15 cellular contexts compared by ENCODE assay signal in the genomic region with DNA sequence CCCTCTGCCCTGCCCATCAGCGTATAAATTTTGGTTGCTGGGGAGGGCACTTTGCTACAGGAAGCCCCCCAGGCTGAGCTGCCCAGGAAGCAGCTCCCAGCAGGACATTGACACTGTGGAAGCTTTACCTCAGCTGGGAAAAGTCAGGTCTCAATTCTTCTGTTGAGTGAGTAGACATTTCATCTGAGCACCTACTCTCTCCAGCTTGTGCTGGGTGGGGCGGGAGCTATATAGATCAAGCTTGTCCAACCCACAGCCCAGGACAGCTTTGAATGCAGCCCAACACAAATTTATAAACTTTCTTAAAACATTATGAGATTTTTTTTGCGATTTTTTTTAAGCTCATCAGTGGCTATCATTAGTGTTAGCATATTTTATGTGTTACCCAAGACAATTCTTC. TPM values are rescaled to one million over a fixed set of nuclear protein-coding genes. Genes with fewer than 3 reads are reported as not detected.
DNase-seq lines count a peak whose midpoint lies in the region; ATAC-seq and TF ChIP-seq lines count a peak whose summit lies in the region.
"Had no signal": no experiment of that assay in that cellular context is flagged by ENCODE, and none has a peak within 500 bp of the region (broad histone marks: within the 10 kb centered on the region; RNA-seq: fewer than 3 reads in every experiment).

No MANE protein-coding gene starts in this region.

- peaks cover 20% of the 10 kb centered on the region for H3K4me1 Mint-ChIP-seq in nephron progenitor cell

- no peaks in the 10 kb centered on the region for H3K36me3 ChIP-seq in cardiac muscle cell
- H3K36me3 ChIP-seq in lung (ENCODE audit: control insufficient read depth in 2 of 2, insufficient read depth in 2 of 2, low read length in 2 of 2), result peaks cover 2 to 3% of the 10 kb centered on the region in 2 donors
- H3K36me3 ChIP-seq in tibial nerve, result peaks cover 0 to 26% (median 0%) of the 10 kb centered on the region in 3 donors

- peaks cover 19% of the 10 kb centered on the region for H3K36me3 Mint-ChIP-seq in nephron progenitor cell (ENCODE audit: low read depth)

- intact Hi-C loops in Right ventricle myocardium superior (cut with DNase I), result no loop called here

- H3K27me3 ChIP-seq in cardiac muscle cell, result no peaks in the 10 kb centered on the region
- no peaks in the 10 kb centered on the region for H3K27me3 ChIP-seq in lung (ENCODE audit: control insufficient read depth, insufficient read depth)
- no peaks in the 10 kb centered on the region for H3K27me3 ChIP-seq in tibial nerve
- H3K27me3 ChIP-seq: BLaER1 had no signal

- H3K9me3 ChIP-seq in cardiac muscle cell (ENCODE audit: low read depth) (no peaks in the 10 kb centered on the region), lung (ENCODE audit: control insufficient read depth in 2 of 2, insufficient read depth in 1 of 2, low read length in 1 of 2) (no peaks in the 10 kb centered on the region), tibial nerve (no peaks in the 10 kb centered on the region)
- H3K9me3 ChIP-seq: BLaER1 had no signal

- ATAC-seq in Right ventricle myocardium superior (ENCODE audit: poor library complexity) (no peak), lung (ENCODE audit: insufficient read depth, low FRiP score) (no peak)
- ATAC-seq: HCT116 had no signal

- no peak overlapping the region for H3K4me3 ChIP-seq in cardiac muscle cell
- no peak overlapping the region for H3K4me3 ChIP-seq in lung
- H3K4me3 ChIP-seq in tibial nerve, result no peak overlapping the region
- H3K4me3 ChIP-seq: BLaER1, GM23248 had no signal

- no peak overlapping the region for H3K4me3 Mint-ChIP-seq in nephron progenitor cell

- TF ChIP-seq CTCF in cardiac muscle cell (IDR thresholded peaks at IDR 0.05; ENCODE audit: low read depth, low read length) (no peak), lung (IDR thresholded peaks at IDR 0.05; ENCODE audit: control extremely low read depth, extremely low read depth) (no peak), nephron progenitor cell (IDR thresholded peaks at IDR 0.05) (no peak), tibial nerve (IDR thresholded peaks at IDR 0.05) (no peak)

- WGBS in lung, 2 donors, result 94 to 95% methylated on average over 3 of the region's 3 CpGs
- 85 to 89% methylated on average over 3 of the region's 3 CpGs for WGBS in tibial nerve, 2 donors

- TF ChIP-seq POLR2A in tibial nerve (IDR thresholded peaks at IDR 0.05), result no peak

- no peak overlapping the region for H3K27ac Mint-ChIP-seq in nephron progenitor cell

- H3K27ac ChIP-seq in cardiac muscle cell (peak overlapping the region; percentile 55), lung (ENCODE audit: low read depth in 1 of 2, low read length in 1 of 2) (no peak overlapping the region), tibial nerve (no peak overlapping the region)
- H3K27ac ChIP-seq: BLaER1, GM23248, HL-60 had no signal

- no peaks in the 10 kb centered on the region for H3K9me3 Mint-ChIP-seq in nephron progenitor cell

- DNase-seq in NCI-H2227 (lab: John Stamatoyannopoulos, UW; ENCODE audit: unreplicated experiment), result peak; percentile 43
- DNase-seq in NCI-H2227 treated with DMSO at 0.1 percent for 48 hours (lab: John Stamatoyannopoulos, UW), result no peak
- DNase-seq in cardiac muscle cell (ENCODE audit: low read depth in 1 of 2, low spot score in 1 of 2), result no peak
- no peak for DNase-seq in Right ventricle myocardium superior
- DNase-seq in lung (ENCODE audit: low spot score), result peak; percentile 18
- DNase-seq in nucleus accumbens (lab: John Stamatoyannopoulos, UW), result no peak
- DNase-seq in nephron progenitor cell, result no peak
- no peak for DNase-seq in tibial nerve (ENCODE audit: low spot score in 2 of 2)
- DNase-seq: 8988T, AML-193, DMS79, GM23248 had no signal

- peaks cover 15% of the 10 kb centered on the region for H3K27me3 Mint-ChIP-seq in nephron progenitor cell (ENCODE audit: low read depth, poor library complexity)

- TF ChIP-seq EP300 in tibial nerve (IDR thresholded peaks at IDR 0.05), result no peak

- H3K4me1 ChIP-seq in cardiac muscle cell (ENCODE audit: low read depth) (peaks cover 31% of the 10 kb centered on the region), lung (ENCODE audit: control insufficient read depth in 2 of 2, insufficient read depth in 2 of 2, low read length in 2 of 2) (peaks cover 2 to 4% of the 10 kb centered on the region in 2 donors), tibial nerve (no peaks in the 10 kb centered on the region)
- H3K4me1 ChIP-seq: BLaER1 had no signal

RNA-seq across cellular contexts. Expression of a gene that starts 9.4 kb away (rescaled TPM):
- total RNA-seq in cardiac muscle cell (29.9 and 32.2 TPM in 2 replicates), Right ventricle myocardium superior (31.8 TPM), lung (10 to 100 TPM; 25.7 to 31.8 TPM), tibial nerve (10 to 100 TPM; 16.5 to 41.1 (median 30.1) TPM)
- polyA plus RNA-seq in cardiac muscle cell (19.0 and 23.7 TPM in 2 replicates), lung (10 to 100 TPM; 11.9 to 14.0 TPM)

RNA-seq across cellular contexts. Expression of a gene that starts 11.4 kb away (rescaled TPM):
- 5.7 and 10.7 TPM in 2 replicates for total RNA-seq in cardiac muscle cell
- 9.9 and 17.7 TPM in 2 replicates for polyA plus RNA-seq in cardiac muscle cell
- total RNA-seq in Right ventricle myocardium superior, result 5.6 TPM
- 10 to 100 TPM in 1 of 2 donors, 1 to 10 TPM in 1; 10.0 to 13.5 TPM for total RNA-seq in lung
- polyA plus RNA-seq in lung, result 1 to 10 TPM; 6.7 to 9.5 TPM
- total RNA-seq in tibial nerve, result 1 to 10 TPM; 1.5 to 5.7 (median 3.0) TPM

Comparison
In these comparisons a context has a peak if more than half of its experiments do, and no peak if none do; other contexts are left out.
1. DNase-seq: peak in NCI-H2227 (single experiment) and lung (single experiment); none in NCI-H2227 treated with DMSO at 0.1 percent for 48 hours (single experiment), cardiac muscle cell (0 of 2), Right ventricle myocardium superior (single experiment), nucleus accumbens (0 of 56), nephron progenitor cell (single experiment) and tibial nerve (0 of 2).